In genomic region chr17:46176975-46177374, GRCh38 we compare ENCODE assay signal across 1 cellular context.
TF ChIP-seq lines count a peak whose summit lies in the region.

No MANE protein-coding gene starts in this region.

TF ChIP-seq in K562, 482 proteins besides CTCF, POLR2A, EP300 and RAD21 (continued from another document):
- no peak for TF ChIP-seq ATF6 (CRISPR knock-in tag; IDR thresholded peaks at IDR 0.05)
